Comparison of ENCODE assay signal across 13 cellular contexts in the genomic region with DNA sequence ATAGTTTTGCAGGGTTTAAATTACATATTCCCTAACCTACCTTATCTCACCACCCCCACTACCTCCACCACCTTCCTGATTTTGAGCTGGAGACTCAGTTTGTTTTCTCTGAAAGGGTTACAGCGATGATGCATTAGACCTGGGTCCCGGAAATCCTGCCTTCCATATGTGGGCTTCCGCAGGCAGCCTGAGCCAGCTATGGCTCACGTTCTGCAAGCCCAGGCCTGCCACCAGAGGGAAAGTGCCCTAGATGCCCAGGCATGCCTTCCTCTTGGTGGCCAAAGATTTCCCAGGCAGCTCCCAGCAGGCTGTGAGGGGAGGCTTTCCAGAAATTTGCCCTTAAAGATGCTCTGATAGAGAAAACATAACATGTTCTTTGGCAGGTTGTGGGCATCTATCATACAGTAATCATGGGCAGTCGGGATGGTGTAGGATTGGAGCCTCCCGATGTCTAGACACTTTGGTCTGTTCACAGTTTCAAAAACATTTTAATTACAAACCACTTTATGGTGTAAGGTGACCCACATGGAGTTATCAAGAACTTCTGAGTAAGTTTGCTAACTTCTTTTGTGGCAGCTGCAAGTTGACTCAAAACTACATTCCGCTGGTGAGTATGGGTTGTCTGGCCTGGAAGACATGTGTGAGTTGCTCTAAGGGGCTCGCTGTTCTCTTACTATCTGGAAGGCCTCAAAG.
DNase-seq lines count a peak whose midpoint lies in the region; ATAC-seq and TF ChIP-seq lines count a peak whose summit lies in the region.
"Had no signal": no experiment of that assay in that cellular context is flagged by ENCODE, and none has a peak within 500 bp of the region (broad histone marks: within the 10 kb centered on the region; RNA-seq: fewer than 3 reads in every experiment).

No MANE protein-coding gene starts in this region.

- no peaks in the 10 kb centered on the region for H4K20me1 ChIP-seq in SK-N-SH (ENCODE audit: insufficient read depth)

- H3K9me3 ChIP-seq in SK-N-SH (no peaks in the 10 kb centered on the region), left lung (no peaks in the 10 kb centered on the region)
- H3K9me3 ChIP-seq: adrenal gland had no signal

- CTCF ChIA-PET in SK-N-SH (lab: Yijun Ruan, JAX) (interaction anchor here (0.9 to 1.3 kb wide), 2 partner anchors 12 to 33 kb away, joined by 3 read pairs; no protein-coding TSS in a partner anchor), RWPE1 (lab: Yijun Ruan, JAX) (interaction anchor here (1.2 kb wide), 1 partner anchor 101 kb away, joined by 4 read pairs; no protein-coding TSS in a partner anchor)

- TF ChIP-seq EP300 in SK-N-SH (IDR thresholded peaks at IDR 0.05; ENCODE audit: borderline replicate concordance in 1 of 2, low read depth in 1 of 2, low read length in 1 of 2), result no peak

- no peaks in the 10 kb centered on the region for H3K9me2 ChIP-seq in SK-N-SH

- no peaks in the 10 kb centered on the region for H3K9me3 Mint-ChIP-seq in stimulated activated effector memory CD8-positive, alpha-beta T cell treated with anti-CD3 and anti-CD28 coated beads, Interleukin-12 subunit alpha, Interleukin-12 subunit beta, amount 100 ng/mL, for 72 hours
- H3K9me3 Mint-ChIP-seq: nephron had no signal

- no peak overlapping the region for H3K4me2 ChIP-seq in SK-N-SH

- H3K36me3 Mint-ChIP-seq in stimulated activated effector memory CD8-positive, alpha-beta T cell treated with anti-CD3 and anti-CD28 coated beads, Interleukin-12 subunit alpha, Interleukin-12 subunit beta, amount 100 ng/mL, for 72 hours, result peaks cover 7% of the 10 kb centered on the region

- POLR2A ChIA-PET in SK-N-SH (lab: Yijun Ruan, JAX) (no interaction called here), RWPE1 (lab: Yijun Ruan, JAX; ENCODE audit: low non-redundant PET) (interaction anchor here (0.7 kb wide), 1 partner anchor 63 kb away, joined by 3 read pairs; no protein-coding TSS in a partner anchor)

- intact Hi-C loops in left lung (cut with DNase I), result no loop called here

- H3K27me3 ChIP-seq in SK-N-SH (ENCODE audit: insufficient read depth) (no peaks in the 10 kb centered on the region), left lung (no peaks in the 10 kb centered on the region)
- H3K27me3 ChIP-seq: adrenal gland had no signal

- H3K9ac ChIP-seq in SK-N-SH, result peak overlapping the region; percentile 1; the same call in 1 of the 2 replicates

- H3K4me3 ChIP-seq in SK-N-SH (ENCODE audit: low read depth in 2 of 2, low read length in 1 of 2) (no peak overlapping the region), left lung (no peak overlapping the region)
- H3K4me3 ChIP-seq: adrenal gland had no signal

- peak overlapping the region; percentile 54 for H3K4me3 Mint-ChIP-seq in stimulated activated effector memory CD8-positive, alpha-beta T cell treated with anti-CD3 and anti-CD28 coated beads, Interleukin-12 subunit alpha, Interleukin-12 subunit beta, amount 100 ng/mL, for 72 hours
- H3K4me3 Mint-ChIP-seq: nephron had no signal

- DNase-seq in SK-N-SH (no peak), RWPE1 (ENCODE audit: low spot score) (peak; percentile 98), amniotic epithelial cell (ENCODE audit: low read depth) (peak; percentile 42), left lung (no peak)
- DNase-seq in stimulated activated effector memory CD8-positive, alpha-beta T cell treated with anti-CD3 and anti-CD28 coated beads, Interleukin-12 subunit alpha, Interleukin-12 subunit beta, amount 100 ng/mL, for 72 hours (ENCODE audit: low spot score in 2 of 2), result no peak
- DNase-seq: ACHN, adrenal gland, glutamatergic neuron, KG1 had no signal

- H3K27ac ChIP-seq in SK-N-SH (ENCODE audit: low read depth in 2 of 2, low read length in 1 of 2) (peak overlapping the region in 1 of 2 experiments; percentile 22; a peak in 2 of 4 replicates), RWPE1 (peak overlapping the region; percentile 75), left lung (no peak overlapping the region)
- H3K27ac ChIP-seq: adrenal gland had no signal

- TF ChIP-seq CTCF in SK-N-SH (IDR thresholded peaks at IDR 0.05) (no peak), RWPE1 (conservative IDR thresholded peaks at IDR 0.05; ENCODE audit: low read depth) (no peak), left lung (IDR thresholded peaks at IDR 0.05) (no peak)

- peaks cover 88% of the 10 kb centered on the region for H3K4me1 Mint-ChIP-seq in stimulated activated effector memory CD8-positive, alpha-beta T cell treated with anti-CD3 and anti-CD28 coated beads, Interleukin-12 subunit alpha, Interleukin-12 subunit beta, amount 100 ng/mL, for 72 hours

- H3K79me2 ChIP-seq in SK-N-SH (ENCODE audit: insufficient read depth), result peaks cover 97% of the 10 kb centered on the region

- TF ChIP-seq RAD21 in SK-N-SH (IDR thresholded peaks at IDR 0.05; ENCODE audit: low read length), result no peak

- no peak overlapping the region for H2AFZ ChIP-seq in SK-N-SH (ENCODE audit: low read depth)

- ATAC-seq in SK-N-SH treated with all-trans-retinoic acid at 6 μM for 48 hours (no peak), GM18498 (IDR thresholded peaks at IDR 0.05; ENCODE audit: unreplicated experiment) (no peak), left lung (no peak), GM21825 (IDR thresholded peaks at IDR 0.05; ENCODE audit: unreplicated experiment) (no peak)
- peak; percentile 90 for ATAC-seq in stimulated activated effector memory CD8-positive, alpha-beta T cell treated with anti-CD3 and anti-CD28 coated beads, Interleukin-12 subunit alpha, Interleukin-12 subunit beta, amount 100 ng/mL, for 72 hours

- peak overlapping the region; percentile 86 for H3K27ac Mint-ChIP-seq in stimulated activated effector memory CD8-positive, alpha-beta T cell treated with anti-CD3 and anti-CD28 coated beads, Interleukin-12 subunit alpha, Interleukin-12 subunit beta, amount 100 ng/mL, for 72 hours

- WGBS in SK-N-SH (ENCODE audit: low lambda C conversion rate), result 95% methylated on average over 8 of the region's 8 CpGs

- H3K4me1 ChIP-seq in SK-N-SH (ENCODE audit: control insufficient read depth in 1 of 2, insufficient read depth in 2 of 2, low read depth in 1 of 2, low read length in 1 of 2) (peaks cover 5 to 11% of the 10 kb centered on the region in 2 experiments), left lung (peaks cover 6 to 21% of the 10 kb centered on the region in 2 donors)
- H3K4me1 ChIP-seq: adrenal gland had no signal

- H3K36me3 ChIP-seq in SK-N-SH (replicated peaks in 1 of 2; ENCODE audit: control insufficient read depth in 1 of 2, insufficient read depth in 2 of 2, low read length in 1 of 2) (peaks cover 0 to 51% of the 10 kb centered on the region in 2 experiments), left lung (no peaks in the 10 kb centered on the region)
- H3K36me3 ChIP-seq: adrenal gland had no signal

- peaks cover 15% of the 10 kb centered on the region for H3F3A ChIP-seq in SK-N-SH (replicated peaks; ENCODE audit: insufficient read depth)

TF ChIP-seq in SK-N-SH, 30 proteins besides CTCF, POLR2A, EP300 and RAD21 (continues in another document):
- TF ChIP-seq CHD2 (IDR thresholded peaks at IDR 0.05; ENCODE audit: low read length, partially characterized antibody) (no peak), RXRA (IDR thresholded peaks at IDR 0.05; ENCODE audit: borderline replicate concordance, low read depth) (no peak), EZH2phosphoT487 (IDR thresholded peaks at IDR 0.05; ENCODE audit: borderline replicate concordance, low read depth) (no peak), NFIC (IDR thresholded peaks at IDR 0.05; ENCODE audit: borderline replicate concordance) (no peak)

TF ChIP-seq in SK-N-SH treated with all-trans-retinoic acid at 6 μM for 48 hours, 23 proteins besides CTCF, POLR2A, EP300 and RAD21 (continues in another document):
- no peak for TF ChIP-seq CSDC2 (CRISPR knock-in tag; IDR thresholded peaks at IDR 0.05)
- no peak for TF ChIP-seq ESRRG (CRISPR knock-in tag; IDR thresholded peaks at IDR 0.05)
- TF ChIP-seq ZFP30 (CRISPR knock-in tag; IDR thresholded peaks at IDR 0.05), result no peak
- TF ChIP-seq, protein P1, sequence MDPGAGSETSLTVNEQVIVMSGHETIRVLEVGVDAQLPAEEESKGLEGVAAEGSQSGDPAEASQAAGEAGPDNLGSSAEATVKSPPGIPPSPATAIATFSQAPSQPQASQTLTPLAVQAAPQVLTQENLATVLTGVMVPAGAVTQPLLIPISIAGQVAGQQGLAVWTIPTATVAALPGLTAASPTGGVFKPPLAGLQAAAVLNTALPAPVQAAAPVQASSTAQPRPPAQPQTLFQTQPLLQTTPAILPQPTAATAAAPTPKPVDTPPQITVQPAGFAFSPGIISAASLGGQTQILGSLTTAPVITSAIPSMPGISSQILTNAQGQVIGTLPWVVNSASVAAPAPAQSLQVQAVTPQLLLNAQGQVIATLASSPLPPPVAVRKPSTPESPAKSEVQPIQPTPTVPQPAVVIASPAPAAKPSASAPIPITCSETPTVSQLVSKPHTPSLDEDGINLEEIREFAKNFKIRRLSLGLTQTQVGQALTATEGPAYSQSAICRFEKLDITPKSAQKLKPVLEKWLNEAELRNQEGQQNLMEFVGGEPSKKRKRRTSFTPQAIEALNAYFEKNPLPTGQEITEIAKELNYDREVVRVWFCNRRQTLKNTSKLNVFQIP (CRISPR knock-in tag; IDR thresholded peaks at IDR 0.05; ENCODE audit: borderline replicate concordance, low read depth), result no peak
- no peak for TF ChIP-seq ZNF70 (CRISPR knock-in tag; IDR thresholded peaks at IDR 0.05)
- no peak for TF ChIP-seq SNAI2 (CRISPR knock-in tag; IDR thresholded peaks at IDR 0.05)
- TF ChIP-seq ZNF8 (CRISPR knock-in tag; IDR thresholded peaks at IDR 0.05), result no peak
- no peak for TF ChIP-seq ZFP3 (CRISPR knock-in tag; IDR thresholded peaks at IDR 0.05)
- no peak for TF ChIP-seq ZC3H10 (CRISPR knock-in tag; IDR thresholded peaks at IDR 0.05)
- TF ChIP-seq, protein P2, sequence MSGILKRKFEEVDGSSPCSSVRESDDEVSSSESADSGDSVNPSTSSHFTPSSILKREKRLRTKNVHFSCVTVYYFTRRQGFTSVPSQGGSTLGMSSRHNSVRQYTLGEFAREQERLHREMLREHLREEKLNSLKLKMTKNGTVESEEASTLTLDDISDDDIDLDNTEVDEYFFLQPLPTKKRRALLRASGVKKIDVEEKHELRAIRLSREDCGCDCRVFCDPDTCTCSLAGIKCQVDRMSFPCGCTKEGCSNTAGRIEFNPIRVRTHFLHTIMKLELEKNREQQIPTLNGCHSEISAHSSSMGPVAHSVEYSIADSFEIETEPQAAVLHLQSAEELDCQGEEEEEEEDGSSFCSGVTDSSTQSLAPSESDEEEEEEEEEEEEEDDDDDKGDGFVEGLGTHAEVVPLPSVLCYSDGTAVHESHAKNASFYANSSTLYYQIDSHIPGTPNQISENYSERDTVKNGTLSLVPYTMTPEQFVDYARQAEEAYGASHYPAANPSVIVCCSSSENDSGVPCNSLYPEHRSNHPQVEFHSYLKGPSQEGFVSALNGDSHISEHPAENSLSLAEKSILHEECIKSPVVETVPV (CRISPR knock-in tag; IDR thresholded peaks at IDR 0.05), result no peak
- no peak for TF ChIP-seq OSR1 (CRISPR knock-in tag; IDR thresholded peaks at IDR 0.05)
- TF ChIP-seq TOX (CRISPR knock-in tag; IDR thresholded peaks at IDR 0.05; ENCODE audit: borderline replicate concordance), result no peak

Comparison
In these comparisons a context has a peak if more than half of its experiments do, and no peak if none do; other contexts are left out.
1. DNase-seq: peak in RWPE1 (single experiment) and amniotic epithelial cell (single experiment); none in SK-N-SH (single experiment), stimulated activated effector memory CD8-positive, alpha-beta T cell treated with anti-CD3 and anti-CD28 coated beads, Interleukin-12 subunit alpha, Interleukin-12 subunit beta, amount 100 ng/mL, for 72 hours (0 of 2) and left lung (0 of 2).